Comparison of ENCODE assay signal across 22 cellular contexts in the genomic region with DNA sequence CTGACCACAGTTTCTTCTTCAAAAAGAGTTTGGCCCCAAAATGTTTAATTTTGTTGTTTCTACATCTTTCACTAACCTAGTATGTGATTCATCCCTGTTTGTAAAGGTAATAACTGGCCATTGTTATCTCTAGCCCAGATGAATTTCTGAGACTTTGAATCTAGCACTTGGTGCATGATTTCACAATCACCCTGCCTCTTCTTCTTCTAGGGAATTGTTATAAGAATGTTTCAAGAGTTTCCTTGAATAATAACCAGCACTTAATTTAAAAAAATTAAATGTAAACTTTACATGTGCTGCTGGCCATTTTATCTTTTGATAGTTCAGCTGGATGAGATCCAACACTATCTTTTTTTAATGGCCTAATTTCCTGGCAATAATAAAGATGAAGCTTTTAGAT. TPM values are rescaled to one million over a fixed set of nuclear protein-coding genes. Genes with fewer than 3 reads are reported as not detected.
DNase-seq lines count a peak whose midpoint lies in the region; ATAC-seq and TF ChIP-seq lines count a peak whose summit lies in the region.
"Had no signal": no experiment of that assay in that cellular context is flagged by ENCODE, and none has a peak within 500 bp of the region (broad histone marks: within the 10 kb centered on the region; RNA-seq: fewer than 3 reads in every experiment).

No MANE protein-coding gene starts in this region.

- no peak for ATAC-seq in HG02642 (IDR thresholded peaks at IDR 0.05; ENCODE audit: poor library complexity, unreplicated experiment)
- no peak for ATAC-seq in Right ventricle myocardium inferior
- ATAC-seq: GM12878 had no signal

- no peak overlapping the region for H3K4me3 ChIP-seq in mammary epithelial cell (replicated peaks in 1 of 3; ENCODE audit: insufficient read depth in 1 of 3, low read depth in 2 of 3, low read length in 3 of 3)
- H3K4me3 ChIP-seq in breast epithelium = no peak overlapping the region
- H3K4me3 ChIP-seq in fibroblast of pulmonary artery (replicated peaks; ENCODE audit: low read depth, low read length) = no peak overlapping the region
- H3K4me3 ChIP-seq: BLaER1, GM12878 had no signal

- peak; percentile 41 for DNase-seq in mammary epithelial cell
- DNase-seq in breast epithelium (ENCODE audit: low spot score in 2 of 2) = no peak
- DNase-seq in fibroblast of pulmonary artery (ENCODE audit: low read depth) = peak; percentile 35
- DNase-seq in renal cortical epithelial cell (ENCODE audit: low read depth) = peak; percentile 53
- DNase-seq in Right ventricle myocardium inferior (ENCODE audit: missing footprints) = no peak
- DNase-seq in iPS-NIHi11 (ENCODE audit: low spot score) = no peak
- DNase-seq: CD4-positive, alpha-beta memory T cell; DMS53; EL; Karpas-422; NCI-H1048; NCI-H146; NCI-H774; SIG-M5 had no signal

- H3K27ac ChIP-seq in mammary epithelial cell (ENCODE audit: insufficient read depth, low read depth, low read length) (no peak overlapping the region), breast epithelium (no peak overlapping the region), VCaP (peak overlapping the region; percentile 30; the same call in 1 of the 2 replicates)
- H3K27ac ChIP-seq: BLaER1 had no signal

- H3K9ac ChIP-seq in mammary epithelial cell (ENCODE audit: insufficient read depth, low read length) = no peak overlapping the region
- H3K9ac ChIP-seq: BLaER1 had no signal

- H3K27me3 ChIP-seq in mammary epithelial cell (ENCODE audit: insufficient read depth, low read length) = no peaks in the 10 kb centered on the region
- H3K27me3 ChIP-seq in breast epithelium = no peaks in the 10 kb centered on the region
- H3K27me3 ChIP-seq: BLaER1 had no signal

- no peaks in the 10 kb centered on the region for H4K20me1 ChIP-seq in mammary epithelial cell (ENCODE audit: insufficient read depth, low read length)
- H4K20me1 ChIP-seq: BLaER1 had no signal

- H3K9me3 ChIP-seq in mammary epithelial cell (replicated peaks; ENCODE audit: insufficient read depth, low read length) = no peaks in the 10 kb centered on the region
- no peaks in the 10 kb centered on the region for H3K9me3 ChIP-seq in breast epithelium
- H3K9me3 ChIP-seq: BLaER1 had no signal

- TF ChIP-seq POLR2A in breast epithelium (IDR thresholded peaks at IDR 0.05) = no peak

- in situ Hi-C loops in mammary epithelial cell (cut with MboI; ENCODE audit: low sequenced_read_pairs in 2 of 2) = loop anchor here (10.0 to 25.0 kb wide), 2 partner anchors 298 to 540 kb away; no protein-coding TSS in a partner anchor

- H2AFZ ChIP-seq in mammary epithelial cell (ENCODE audit: low read depth, low read length) = no peak overlapping the region

- H3K79me2 ChIP-seq in mammary epithelial cell (ENCODE audit: insufficient read depth, low read length) = no peaks in the 10 kb centered on the region

- CTCF ChIA-PET in mammary epithelial cell (lab: Charles Lee; ENCODE audit: low non-redundant PET) = no interaction called here

- TF ChIP-seq CTCF in mammary epithelial cell (conservative IDR thresholded peaks at IDR 0.05 in 1 of 2, IDR thresholded peaks at IDR 0.05 in 1 of 2; ENCODE audit: extremely low read depth in 1 of 2, insufficient read depth in 1 of 2, low read depth in 1 of 2, low read length in 2 of 2) (no peak), breast epithelium (IDR thresholded peaks at IDR 0.05) (no peak), VCaP (conservative IDR thresholded peaks at IDR 0.05) (no peak), fibroblast of pulmonary artery (IDR thresholded peaks at IDR 0.05; ENCODE audit: low read length, missing control alignments) (no peak)

- no peaks in the 10 kb centered on the region for H3K4me1 ChIP-seq in mammary epithelial cell (ENCODE audit: insufficient read depth, low read length)
- H3K4me1 ChIP-seq in breast epithelium = no peaks in the 10 kb centered on the region

- no TSS peak for BruUV-seq in mammary epithelial cell (replicated peaks; lab: Mats Ljungman, UMichigan)

- H3K4me2 ChIP-seq in mammary epithelial cell (ENCODE audit: insufficient read depth, low read depth, low read length) = no peak overlapping the region
- H3K4me2 ChIP-seq: BLaER1 had no signal

- dilution Hi-C loops in mammary epithelial cell (cut with HindIII; ENCODE audit: low sequenced_read_pairs) = no loop called here

- intact Hi-C loops in mammary epithelial cell (cut with micrococcal nuclease) = loop anchor here (10.0 kb wide), 1 partner anchor 50 kb away; no protein-coding TSS in a partner anchor
- intact Hi-C loops in breast epithelium (cut with DNase I; ENCODE audit: low total_unique reads) = loop anchor here (10.0 kb wide), 1 partner anchor 750 kb away; no protein-coding TSS in a partner anchor
- intact Hi-C loops in Right ventricle myocardium inferior (cut with DNase I) = no loop called here

- H3K36me3 ChIP-seq in mammary epithelial cell (ENCODE audit: insufficient read depth, low read length) (no peaks in the 10 kb centered on the region), breast epithelium (no peaks in the 10 kb centered on the region)
- H3K36me3 ChIP-seq: BLaER1 had no signal

RNA-seq across cellular contexts. Expression of a gene that starts 31.7 kb away (rescaled TPM):
- total RNA-seq in mammary epithelial cell = not detected
- polyA plus RNA-seq in mammary epithelial cell = not detected
- not detected for polyA minus RNA-seq in mammary epithelial cell
- total RNA-seq in breast epithelium = not detected
- 0.10 TPM in 1 of 2 replicates, not detected in the other for total RNA-seq in renal cortical epithelial cell
- 0.95 TPM for total RNA-seq in Right ventricle myocardium inferior
- total RNA-seq: CD4-positive, alpha-beta memory T cell; GM12878; HT-29; MCF 10A; NCI-H460; RPMI7951 had no signal
- polyA plus RNA-seq: CD4-positive, alpha-beta memory T cell; GM12878 had no signal

Comparison
In these comparisons a context has a peak if more than half of its experiments do, and no peak if none do; other contexts are left out.
1. DNase-seq: peak in mammary epithelial cell (single experiment), fibroblast of pulmonary artery (single experiment) and renal cortical epithelial cell (single experiment); none in breast epithelium (0 of 2), Right ventricle myocardium inferior (single experiment) and iPS-NIHi11 (single experiment).